Comparison of ENCODE assay signal across 26 cellular contexts in genomic region chr19:47432091-47432490, GRCh38. TPM values are rescaled to one million over a fixed set of nuclear protein-coding genes. Genes with fewer than 3 reads are reported as not detected.
"Had no signal": no experiment of that assay in that cellular context is flagged by ENCODE, and none has a peak within 500 bp of the region (broad histone marks: within the 10 kb centered on the region; RNA-seq: fewer than 3 reads in every experiment).

No MANE protein-coding gene starts in this region.

- H3K27ac ChIP-seq: left lung, psoas muscle, skin epidermis, spleen, testis, tibial artery had no signal

- H3K9me3 ChIP-seq: left lung, psoas muscle, spleen, testis, tibial artery had no signal

- H3K4me3 ChIP-seq: left lung, psoas muscle, skin epidermis, spleen, testis, tibial artery had no signal

- H3K27ac Mint-ChIP-seq: naive thymus-derived CD8-positive, alpha-beta T cell; stimulated activated memory B cell treated with anti-CD40 and anti-IgM and Interleukin-4, amounts not matched to agents 10 μg/mL and 1 μg/mL and 100 μg/mL, for 72 hours; type B pancreatic cell had no signal

- FAIRE-seq: frontal cortex, kidney had no signal

- H3K36me3 Mint-ChIP-seq: type B pancreatic cell had no signal

- H3K27me3 ChIP-seq: testis had no signal

- DNase-seq: cortex of kidney; effector CD4-positive, alpha-beta T cell; head of caudate nucleus; kidney; left lung; mesendoderm; midbrain; naive thymus-derived CD8-positive, alpha-beta T cell; psoas muscle; right cardiac atrium; spleen; stimulated activated CD4-positive, alpha-beta T cell treated with anti-CD3 and anti-CD28 coated beads, Interleukin-4, amount 100 ng/mL, for 4 hours; stimulated activated naive CD8-positive, alpha-beta T cell treated with anti-CD3 and anti-CD28 coated beads, Interleukin-15, Interleukin-2, amounts not matched to agents 100 U/mL and 50 U/mL, for 24 hours; substantia nigra; testis; tibial artery had no signal

- ATAC-seq: left lung; naive thymus-derived CD8-positive, alpha-beta T cell; psoas muscle; right cardiac atrium; stimulated activated memory B cell treated with anti-CD40 and anti-IgM and Interleukin-4, amounts not matched to agents 10 μg/mL and 1 μg/mL and 100 μg/mL, for 72 hours; stimulated activated naive CD8-positive, alpha-beta T cell treated with anti-CD3 and anti-CD28 coated beads, Interleukin-15, Interleukin-2, amounts not matched to agents 100 U/mL and 50 U/mL, for 24 hours had no signal

- H3K36me3 ChIP-seq: left lung, spleen, tibial artery had no signal

- H3K4me3 Mint-ChIP-seq: neural crest cell; stimulated activated memory B cell treated with anti-CD40 and anti-IgM and Interleukin-4, amounts not matched to agents 10 μg/mL and 1 μg/mL and 100 μg/mL, for 72 hours; type B pancreatic cell had no signal

- H3K9me3 Mint-ChIP-seq: naive thymus-derived CD8-positive, alpha-beta T cell; neural crest cell; stimulated activated memory B cell treated with anti-CD40 and anti-IgM and Interleukin-4, amounts not matched to agents 10 μg/mL and 1 μg/mL and 100 μg/mL, for 72 hours; type B pancreatic cell had no signal

RNA-seq across cellular contexts. Expression of gene MEIS3, which starts 12.8 kb away (rescaled TPM):
- total RNA-seq: naive thymus-derived CD8-positive, alpha-beta T cell had no signal
- polyA plus RNA-seq: naive thymus-derived CD8-positive, alpha-beta T cell had no signal

RNA-seq across cellular contexts. Expression of gene SLC8A2, which starts 39.6 kb away (rescaled TPM):
- total RNA-seq: dermis microvascular lymphatic vessel endothelial cell, fibroblast of villous mesenchyme, lung microvascular endothelial cell, myocyte, osteocyte, spleen had no signal
